21 cellular contexts compared by ENCODE assay signal in the genomic region with DNA sequence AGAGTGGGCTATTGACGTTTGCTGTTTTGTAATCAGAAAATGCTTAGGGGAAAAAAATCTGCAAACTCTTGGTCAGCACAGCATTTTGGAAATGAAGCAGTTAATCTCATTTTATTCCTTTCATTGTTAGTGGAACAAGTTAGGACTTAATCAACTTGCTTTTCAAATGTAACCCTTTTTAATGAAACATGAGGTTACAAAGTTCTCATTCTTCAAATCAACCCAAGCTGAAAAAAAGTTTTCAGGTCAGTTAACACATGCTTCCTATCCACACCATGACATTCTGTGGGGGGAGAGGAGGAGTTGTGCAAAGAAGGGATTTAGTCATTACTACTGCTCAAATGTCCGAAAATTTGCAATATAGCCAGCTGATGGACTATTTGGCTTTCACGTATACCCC.
"Had no signal": no experiment of that assay in that cellular context is flagged by ENCODE, and none has a peak within 500 bp of the region (broad histone marks: within the 10 kb centered on the region; RNA-seq: fewer than 3 reads in every experiment).

No MANE protein-coding gene starts in this region.

- DNase-seq: activated CD4-positive, alpha-beta T cell treated with anti-CD3 and anti-CD28 coated beads for 48 hours; activated CD4-positive, alpha-beta T cell treated with anti-CD3 and anti-CD28 coated beads, Interleukin-2, amount 50 U/mL, for 48 hours; activated CD8-positive, alpha-beta memory T cell treated with anti-CD3 and anti-CD28 coated beads for 24 hours; activated effector memory CD4-positive, alpha-beta T cell treated with Interleukin-2 at 50 U/mL for 16 hours; activated naive CD4-positive, alpha-beta T cell treated with Interleukin-2 at 50 U/mL for 16 hours; adrenal gland; aorta; brain microvascular endothelial cell; cortex of kidney; effector memory CD8-positive, alpha-beta T cell; head of caudate nucleus; immature natural killer cell; left ventricle myocardium superior; ovary; right cardiac atrium; stimulated activated CD4-positive, alpha-beta T cell treated with anti-CD3 and anti-CD28 coated beads, Interleukin-15, amount 100 ng/mL, for 24 hours; stimulated activated CD4-positive, alpha-beta T cell treated with anti-CD3 and anti-CD28 coated beads, Interleukin-2, amount 100 ng/mL, for 24 hours; stimulated activated naive CD4-positive, alpha-beta T cell; tibial artery; upper lobe of right lung; WERI-Rb-1 had no signal
